ENCODE assay signal across 8 cellular contexts in genomic region chr3:51672083-51672475, GRCh38. TPM values are rescaled to one million over a fixed set of nuclear protein-coding genes. Genes with fewer than 3 reads are reported as not detected.
DNase-seq lines count a peak whose midpoint lies in the region; ATAC-seq, FAIRE-seq and TF ChIP-seq lines count a peak whose summit lies in the region.

No MANE protein-coding gene starts in this region.

- TF ChIP-seq POLR2A in suprapubic skin (IDR thresholded peaks at IDR 0.05) = no peak

- TF ChIP-seq CTCF in keratinocyte (optimal IDR thresholded peaks at IDR 0.05 in 1 of 3, IDR thresholded peaks at IDR 0.05 in 1 of 3, conservative IDR thresholded peaks at IDR 0.05 in 1 of 3; ENCODE audit: extremely low read depth in 1 of 3, insufficient read depth in 2 of 3, low read length in 3 of 3) (no peak), suprapubic skin (IDR thresholded peaks at IDR 0.05) (no peak)

- peak overlapping the region; percentile 93 for H3K4me3 Mint-ChIP-seq in T-helper 2 cell treated with Interferon-gamma antibody and Interleukin-4, amounts not matched to agents 5 μg/mL and 100 μg/mL, for 36 hours

- TF ChIP-seq EP300 in suprapubic skin (IDR thresholded peaks at IDR 0.05) = no peak

- H3K9me3 Mint-ChIP-seq in T-helper 2 cell treated with Interferon-gamma antibody and Interleukin-4, amounts not matched to agents 5 μg/mL and 100 μg/mL, for 36 hours = no peaks in the 10 kb centered on the region
- H3K9me3 Mint-ChIP-seq in activated naive CD4-positive, alpha-beta T cell treated with anti-CD3 and anti-CD28 coated beads, Interleukin-2, amount 50 U/mL, for 72 hours = no peaks in the 10 kb centered on the region

- no peaks in the 10 kb centered on the region for H4K20me1 ChIP-seq in keratinocyte (ENCODE audit: control insufficient read depth, extremely low read depth, insufficient read depth, low read length)

- peaks cover 0 to 4% of the 10 kb centered on the region in 2 experiments for H3K36me3 ChIP-seq in keratinocyte (ENCODE audit: control insufficient read depth in 2 of 2, extremely low read depth in 1 of 2, insufficient read depth in 2 of 2, low read length in 2 of 2)
- H3K36me3 ChIP-seq in suprapubic skin = peaks cover 13% of the 10 kb centered on the region

- H3K27ac Mint-ChIP-seq in T-helper 2 cell treated with Interferon-gamma antibody and Interleukin-4, amounts not matched to agents 5 μg/mL and 100 μg/mL, for 36 hours = peak overlapping the region; percentile 89
- H3K27ac Mint-ChIP-seq in activated naive CD4-positive, alpha-beta T cell treated with anti-CD3 and anti-CD28 coated beads, Interleukin-2, amount 50 U/mL, for 72 hours = peak overlapping the region; percentile 76 to 90

- peaks cover 26% of the 10 kb centered on the region for H3K36me3 Mint-ChIP-seq in T-helper 2 cell treated with Interferon-gamma antibody and Interleukin-4, amounts not matched to agents 5 μg/mL and 100 μg/mL, for 36 hours (ENCODE audit: low read depth)
- H3K36me3 Mint-ChIP-seq in activated naive CD4-positive, alpha-beta T cell treated with anti-CD3 and anti-CD28 coated beads, Interleukin-2, amount 50 U/mL, for 72 hours = peaks cover 11 to 17% of the 10 kb centered on the region in 2 donors

- H3K79me2 ChIP-seq in keratinocyte (ENCODE audit: control insufficient read depth, insufficient read depth, low read length) = peaks cover 2% of the 10 kb centered on the region

- WGBS in suprapubic skin = 24% methylated on average over 6 of the region's 11 CpGs

- H3K9me1 ChIP-seq in keratinocyte (ENCODE audit: control insufficient read depth, extremely low read depth, insufficient read depth, low read length) = peaks cover 5% of the 10 kb centered on the region

- H3K27me3 Mint-ChIP-seq in T-helper 2 cell treated with Interferon-gamma antibody and Interleukin-4, amounts not matched to agents 5 μg/mL and 100 μg/mL, for 36 hours (ENCODE audit: low read depth) = no peaks in the 10 kb centered on the region

- no peak for FAIRE-seq in keratinocyte (lab: Jason Lieb, UNC)

- no peak for ATAC-seq in activated naive CD4-positive, alpha-beta T cell treated with anti-CD3 and anti-CD28 coated beads, Interleukin-2, amount 50 U/mL, for 72 hours
- no peak for ATAC-seq in GM19328 (IDR thresholded peaks at IDR 0.05; ENCODE audit: unreplicated experiment)

- H3K4me2 ChIP-seq in keratinocyte (ENCODE audit: control insufficient read depth, extremely low read depth, insufficient read depth, low read depth, low read length) = peak overlapping the region; percentile 97

- no peak for DNase-seq in T-helper 2 cell treated with Interferon-gamma antibody and Interleukin-4, amounts not matched to agents 5 μg/mL and 100 μg/mL, for 36 hours (ENCODE audit: low spot score)
- DNase-seq in T-helper 2 cell (no peak), keratinocyte (ENCODE audit: low read depth, low spot score) (no peak), suprapubic skin (ENCODE audit: low spot score in 2 of 2) (peak; percentile 50 to 68), amygdala (lab: John Stamatoyannopoulos, UW) (no peak), EL (no peak)
- DNase-seq in activated naive CD4-positive, alpha-beta T cell treated with anti-CD3 and anti-CD28 coated beads, Interleukin-2, amount 50 U/mL, for 72 hours (ENCODE audit: low spot score in 2 of 2) = no peak

- H2AFZ ChIP-seq in keratinocyte (ENCODE audit: control insufficient read depth, low read length) = peak overlapping the region; percentile 73

- H3K27ac ChIP-seq in keratinocyte (ENCODE audit: control insufficient read depth, insufficient read depth, low read length) (peak overlapping the region; percentile 53), suprapubic skin (peak overlapping the region; percentile 86)

- H3K27me3 ChIP-seq in keratinocyte (ENCODE audit: control insufficient read depth, extremely low read depth, insufficient read depth, low read length) = no peaks in the 10 kb centered on the region
- no peaks in the 10 kb centered on the region for H3K27me3 ChIP-seq in suprapubic skin

- H3K9me3 ChIP-seq in keratinocyte (ENCODE audit: control insufficient read depth, low read depth, low read length) (no peaks in the 10 kb centered on the region), suprapubic skin (no peaks in the 10 kb centered on the region)

- dilution Hi-C loops in keratinocyte (cut with MboI; ENCODE audit: extremely low pct_ligation_motif_present, low sequenced_read_pairs) = no loop called here

- peaks cover 68% of the 10 kb centered on the region for H3K4me1 Mint-ChIP-seq in T-helper 2 cell treated with Interferon-gamma antibody and Interleukin-4, amounts not matched to agents 5 μg/mL and 100 μg/mL, for 36 hours (ENCODE audit: low read depth)

- H3K4me3 ChIP-seq in keratinocyte (ENCODE audit: control insufficient read depth in 2 of 3, extremely low read depth in 1 of 3, insufficient read depth in 2 of 3, low read depth in 1 of 3, low read length in 3 of 3) (peak overlapping the region; percentile 72 to 81 (median 78)), suprapubic skin (peak overlapping the region; percentile 60)

- H3K9ac ChIP-seq in keratinocyte (ENCODE audit: control insufficient read depth, extremely low read depth, insufficient read depth, low read length) = peak overlapping the region; percentile 82

- H3K4me1 ChIP-seq in keratinocyte (ENCODE audit: control insufficient read depth, extremely low read depth, insufficient read depth, low read length) (peaks cover 67% of the 10 kb centered on the region), suprapubic skin (peaks cover 71% of the 10 kb centered on the region)

RNA-seq across cellular contexts. Expression of gene TEX264, which starts 1.0 kb away (rescaled TPM):
- total RNA-seq in activated naive CD4-positive, alpha-beta T cell treated with anti-CD3 and anti-CD28 coated beads, Interleukin-2, amount 50 U/mL, for 72 hours = 10 to 100 TPM; 25.7 to 44.0 TPM
- polyA plus RNA-seq in keratinocyte = 35.8 to 52.3 TPM (median 49.7 TPM) in 3 replicates
- polyA plus RNA-seq in keratinocyte (2011; ENCODE audit: low read depth) = 11.5 TPM
- polyA plus RNA-seq in keratinocyte (2011; cell fraction: cytosol; rRNA removed) = 33.1 and 48.3 TPM in 2 replicates
- 52.0 and 59.8 TPM in 2 replicates for polyA plus RNA-seq in keratinocyte (2011; cell fraction: nucleus; rRNA removed)
- polyA plus RNA-seq in keratinocyte (2012; ENCODE audit: low replicate concordance) = 37.7 and 40.4 TPM in 2 replicates
- 41.1 to 71.2 TPM (median 63.0 TPM) in 3 replicates for polyA minus RNA-seq in keratinocyte
- polyA minus RNA-seq in keratinocyte (2011; cell fraction: cytosol; rRNA and poly(A)+ RNA removed) = 47.2 TPM
- 26.6 and 31.4 TPM in 2 replicates for polyA minus RNA-seq in keratinocyte (2011; cell fraction: nucleus; rRNA and poly(A)+ RNA removed)
- total RNA-seq in suprapubic skin = 100 to 1,000 TPM in 3 of 4 donors, 10 to 100 TPM in 1; 52.3 to 137 (median 129) TPM

RNA-seq across cellular contexts. Expression of gene GRM2, which starts 34.8 kb away (rescaled TPM):
- under 1 TPM; 0.16 to 0.54 TPM for total RNA-seq in activated naive CD4-positive, alpha-beta T cell treated with anti-CD3 and anti-CD28 coated beads, Interleukin-2, amount 50 U/mL, for 72 hours
- 0.03 to 0.07 TPM (median 0.04 TPM) in 3 replicates for polyA plus RNA-seq in keratinocyte
- 0.14 TPM for polyA plus RNA-seq in keratinocyte (2011; ENCODE audit: low read depth)
- 0.06 TPM in 1 of 2 replicates, not detected in the other for polyA plus RNA-seq in keratinocyte (2011; cell fraction: cytosol; rRNA removed)
- polyA plus RNA-seq in keratinocyte (2011; cell fraction: nucleus; rRNA removed) = 0.14 and 0.31 TPM in 2 replicates
- polyA plus RNA-seq in keratinocyte (2012; ENCODE audit: low replicate concordance) = 0.06 and 0.24 TPM in 2 replicates
- polyA minus RNA-seq in keratinocyte = 0.03 to 0.23 TPM in 2 of 3 replicates, not detected in the other
- polyA minus RNA-seq in keratinocyte (2011; cell fraction: cytosol; rRNA and poly(A)+ RNA removed) = not detected
- polyA minus RNA-seq in keratinocyte (2011; cell fraction: nucleus; rRNA and poly(A)+ RNA removed) = 0.11 and 0.62 TPM in 2 replicates
- total RNA-seq in suprapubic skin = 1 to 10 TPM; 1.9 to 7.3 (median 5.8) TPM

Comparison
In these comparisons a context has a peak if more than half of its experiments do, and no peak if none do; other contexts are left out.
1. DNase-seq: peak in suprapubic skin (2 of 2); none in T-helper 2 cell treated with Interferon-gamma antibody and Interleukin-4, amounts not matched to agents 5 μg/mL and 100 μg/mL, for 36 hours (single experiment), T-helper 2 cell (0 of 5), activated naive CD4-positive, alpha-beta T cell treated with anti-CD3 and anti-CD28 coated beads, Interleukin-2, amount 50 U/mL, for 72 hours (0 of 2), keratinocyte (single experiment), amygdala (0 of 56) and EL (single experiment).